ENCODE assay signal across 21 cellular contexts in genomic region chr18:58814317-58814716, GRCh38. TPM values are rescaled to one million over a fixed set of nuclear protein-coding genes. Genes with fewer than 3 reads are reported as not detected.
DNase-seq lines count a peak whose midpoint lies in the region; ATAC-seq, FAIRE-seq and TF ChIP-seq lines count a peak whose summit lies in the region.
"Had no signal": no experiment of that assay in that cellular context is flagged by ENCODE, and none has a peak within 500 bp of the region (broad histone marks: within the 10 kb centered on the region; RNA-seq: fewer than 3 reads in every experiment).

No MANE protein-coding gene starts in this region.

- peak overlapping the region; percentile 3 for H3K27ac Mint-ChIP-seq in progenitor cell of endocrine pancreas
- H3K27ac Mint-ChIP-seq: CD4-positive, alpha-beta memory T cell had no signal

- DNase-seq in D721Med (ENCODE audit: insufficient read length, low spot score) (no peak), progenitor cell of endocrine pancreas (ENCODE audit: low spot score, unreplicated experiment) (no peak), thoracic aorta (ENCODE audit: low spot score) (no peak), HPDE6-E6E7 (ENCODE audit: extremely low spot score) (no peak), hypothalamus (lab: John Stamatoyannopoulos, UW) (no peak), NCI-H2196 (lab: John Stamatoyannopoulos, UW; ENCODE audit: unreplicated experiment) (no peak)
- DNase-seq: ACHN; CD4-positive, alpha-beta memory T cell; GDM1; H7; MG63; NCI-H1417 treated with DMSO at 0.1 percent for 48 hours; NCI-H187; NCI-H446 treated with DMSO at 0.1 percent for 48 hours; NCI-H526 treated with DMSO at 0.1 percent for 48 hours; OCI-M1; Right ventricle myocardium superior had no signal

- H3K36me3 ChIP-seq in thoracic aorta = no peaks in the 10 kb centered on the region
- H3K36me3 ChIP-seq: BLaER1 treated with 17β-estradiol and CSF1 and Interleukin-3, amounts not matched to agents 10 nM and 100 nM; MG63 had no signal

- no peak for TF ChIP-seq CTCF in D721Med (IDR thresholded peaks at IDR 0.05; ENCODE audit: insufficient read depth, missing control alignments)
- TF ChIP-seq CTCF in progenitor cell of endocrine pancreas (IDR thresholded peaks at IDR 0.05; ENCODE audit: unreplicated experiment) = no peak
- TF ChIP-seq CTCF in thoracic aorta (IDR thresholded peaks at IDR 0.05) = no peak

- H3K4me3 Mint-ChIP-seq in progenitor cell of endocrine pancreas (ENCODE audit: low read depth) = no peak overlapping the region
- H3K4me3 Mint-ChIP-seq: CD4-positive, alpha-beta memory T cell had no signal

- H3K27me3 Mint-ChIP-seq in progenitor cell of endocrine pancreas = no peaks in the 10 kb centered on the region

- ATAC-seq in thoracic aorta (ENCODE audit: insufficient number of reproducible peaks, low FRiP score, low read depth) = no peak
- ATAC-seq in HG03280 (IDR thresholded peaks at IDR 0.05; ENCODE audit: unreplicated experiment) = no peak

- H3K27me3 ChIP-seq in thoracic aorta (replicated peaks; ENCODE audit: insufficient read depth) = no peaks in the 10 kb centered on the region
- H3K27me3 ChIP-seq: MG63 had no signal

- H3K9me3 Mint-ChIP-seq in progenitor cell of endocrine pancreas (ENCODE audit: low read depth) = no peaks in the 10 kb centered on the region

- H3K4me1 ChIP-seq in thoracic aorta (ENCODE audit: control insufficient read depth in 1 of 2, low read depth in 2 of 2) = peaks cover 5 to 29% of the 10 kb centered on the region in 2 donors
- H3K4me1 ChIP-seq: BLaER1 treated with 17β-estradiol and CSF1 and Interleukin-3, amounts not matched to agents 10 nM and 100 nM had no signal

- peak; percentile 84 for FAIRE-seq in D721Med (lab: Jason Lieb, UNC)

- H3K36me3 Mint-ChIP-seq in progenitor cell of endocrine pancreas (ENCODE audit: insufficient read depth) = no peaks in the 10 kb centered on the region
- H3K36me3 Mint-ChIP-seq: CD4-positive, alpha-beta memory T cell had no signal

- H3K4me3 ChIP-seq in thoracic aorta = no peak overlapping the region
- H3K4me3 ChIP-seq: BLaER1 treated with 17β-estradiol and CSF1 and Interleukin-3, amounts not matched to agents 10 nM and 100 nM; MG63 had no signal

- H3K27ac ChIP-seq in cingulate gyrus (ENCODE audit: low read depth, low read length) (peak overlapping the region; percentile 66), thoracic aorta (peak overlapping the region; percentile 61 to 79)
- H3K27ac ChIP-seq: 22Rv1; BLaER1 treated with 17β-estradiol and CSF1 and Interleukin-3, amounts not matched to agents 10 nM and 100 nM had no signal

- H3K9me3 ChIP-seq in thoracic aorta = no peaks in the 10 kb centered on the region
- H3K9me3 ChIP-seq: MG63 had no signal

- H3K4me1 Mint-ChIP-seq in progenitor cell of endocrine pancreas (ENCODE audit: low read depth) = peaks cover 3% of the 10 kb centered on the region

RNA-seq across cellular contexts. Expression of gene ZNF532, which starts 50.4 kb away (rescaled TPM):
- total RNA-seq in progenitor cell of endocrine pancreas (184 and 190 TPM in 2 replicates), thoracic aorta (100 to 1,000 TPM; 133 to 211 TPM)
